Comparison of ENCODE assay signal across 33 cellular contexts in the genomic region with DNA sequence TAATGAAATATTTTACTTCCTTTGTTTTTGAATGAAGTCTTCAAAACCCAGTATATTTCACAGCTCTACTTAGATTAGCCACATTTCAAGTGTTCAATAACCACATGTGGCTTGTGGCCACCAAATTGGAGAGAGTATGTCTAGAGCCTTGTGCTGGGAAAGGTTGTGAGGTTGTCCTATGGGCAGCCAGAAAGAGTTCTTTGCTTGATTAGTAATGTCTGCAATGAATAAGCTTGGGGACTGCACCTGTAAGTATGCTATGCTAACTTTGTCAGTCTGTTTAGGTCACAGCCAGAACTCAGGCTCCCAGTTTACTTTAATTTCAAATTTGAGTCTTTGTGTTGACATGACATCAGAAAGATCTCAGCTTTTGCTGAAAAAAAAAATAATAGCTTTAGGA.
DNase-seq lines count a peak whose midpoint lies in the region; ATAC-seq, FAIRE-seq and TF ChIP-seq lines count a peak whose summit lies in the region.
"Had no signal": no experiment of that assay in that cellular context is flagged by ENCODE, and none has a peak within 500 bp of the region (broad histone marks: within the 10 kb centered on the region; RNA-seq: fewer than 3 reads in every experiment).

No MANE protein-coding gene starts in this region.

- CTCF ChIA-PET in GM12878 (lab: Yijun Ruan, JAX): no interaction called here

- no peak for TF ChIP-seq RAD21 in GM12878 (IDR thresholded peaks at IDR 0.05; ENCODE audit: insufficient read depth, low read depth, low read length)

- H4K20me1 ChIP-seq in GM12878 (ENCODE audit: control insufficient read depth, insufficient read depth): no peaks in the 10 kb centered on the region
- H4K20me1 ChIP-seq: BLaER1; BLaER1 treated with 17β-estradiol and CSF1 and Interleukin-3, amounts not matched to agents 10 nM and 100 nM had no signal

- TF ChIP-seq EP300 in GM12878 (IDR thresholded peaks at IDR 0.05; ENCODE audit: borderline replicate concordance in 1 of 2, control insufficient read depth in 1 of 2, low read depth in 2 of 2, low read length in 2 of 2): no peak

- H3K4me3 ChIP-seq in GM12865 (ENCODE audit: low read depth, low read length) (no peak overlapping the region), SJCRH30 (no peak overlapping the region), GM12878 (no peak overlapping the region)
- H3K4me3 ChIP-seq: A549; BLaER1; BLaER1 treated with 17β-estradiol and CSF1 and Interleukin-3, amounts not matched to agents 10 nM and 100 nM had no signal

- intact Hi-C loops in GM12878 (cut with micrococcal nuclease; ENCODE audit: unreplicated experiment): no loop called here

- RAD21 ChIA-PET in GM12878 (lab: Charles Lee; ENCODE audit: unreplicated experiment): interaction anchor here (0.7 kb wide), 1 partner anchor 520 kb away, joined by 3 read pairs; no protein-coding TSS in a partner anchor

- no peak overlapping the region for H2AFZ ChIP-seq in GM12878 (ENCODE audit: control insufficient read depth, low read depth, low read length)

- no peak overlapping the region for H3K9ac ChIP-seq in GM12878 (ENCODE audit: control insufficient read depth, insufficient read depth, low read length)
- H3K9ac ChIP-seq: BLaER1; BLaER1 treated with 17β-estradiol and CSF1 and Interleukin-3, amounts not matched to agents 10 nM and 100 nM had no signal

- BruUV-seq in GM12878 (replicated peaks; lab: Mats Ljungman, UMichigan): no TSS peak

- DNase-seq in GM12865 (ENCODE audit: low read depth) (peak; percentile 24), SJCRH30 (peak in 1 of 2 experiments; percentile 22), GM12878 (ENCODE audit: low read depth, low spot score) (no peak), SW 1271 (lab: John Stamatoyannopoulos, UW) (no peak), SHP77 (lab: John Stamatoyannopoulos, UW) (no peak)
- DNase-seq: 8988T; ACHN; AML-193; BE2C; C1 segment of cervical spinal cord; Caco-2; Calu3; CD4-positive, alpha-beta memory T cell; CD4-positive, alpha-beta T cell; CD4-positive, CD25-positive, alpha-beta regulatory T cell; CD8-positive, alpha-beta memory T cell; CD8-positive, alpha-beta T cell; COR-L47; DMS 273 treated with DMSO at 0.1 percent for 48 hours; DMS153; DMS53; DMS79; DMS79 treated with DMSO at 0.1 percent for 48 hours; DND-41; EL had no signal

- H3K27ac ChIP-seq in SJCRH30 (peak overlapping the region; percentile 91), GM12878 (ENCODE audit: control insufficient read depth, insufficient read depth) (no peak overlapping the region)
- H3K27ac ChIP-seq: 22Rv1; A549; BLaER1; BLaER1 treated with 17β-estradiol and CSF1 and Interleukin-3, amounts not matched to agents 10 nM and 100 nM; C4-2B had no signal

- SMC1A ChIA-PET in GM12878 (lab: Charles Lee; ENCODE audit: uncharacterized antibody, unreplicated experiment): interaction anchor here (1.1 kb wide), 1 partner anchor 21 kb away, joined by 3 read pairs; no protein-coding TSS in a partner anchor

- H3K4me1 ChIP-seq in SJCRH30 (peaks cover 33% of the 10 kb centered on the region), GM12878 (ENCODE audit: control insufficient read depth, insufficient read depth, low read length) (peaks cover 18% of the 10 kb centered on the region)
- H3K4me1 ChIP-seq: A549; BE2C; BLaER1; BLaER1 treated with 17β-estradiol and CSF1 and Interleukin-3, amounts not matched to agents 10 nM and 100 nM; Caco-2 had no signal

- TF ChIP-seq CTCF in GM12865 (IDR thresholded peaks at IDR 0.05; ENCODE audit: insufficient read depth, low read depth, low read length, missing control alignments) (no peak), GM12878 (IDR thresholded peaks at IDR 0.05 in 2 of 3, conservative IDR thresholded peaks at IDR 0.05 in 1 of 3; ENCODE audit: control insufficient read depth in 2 of 3, extremely low read depth in 1 of 3, insufficient read depth in 1 of 3, low read depth in 3 of 3, low read length in 3 of 3) (no peak)

- H3K79me2 ChIP-seq in GM12878 (ENCODE audit: control insufficient read depth, insufficient read depth, low read length): no peaks in the 10 kb centered on the region

- POLR2A ChIA-PET in GM12878 (lab: Charles Lee): no interaction called here

- FAIRE-seq in GM12878 (lab: Jason Lieb, UNC): no peak
- FAIRE-seq: A204.1, A549, D721Med had no signal

- H3K36me3 ChIP-seq in SJCRH30 (no peaks in the 10 kb centered on the region), GM12878 (ENCODE audit: control insufficient read depth in 2 of 2, insufficient read depth in 2 of 2, low read length in 1 of 2) (no peaks in the 10 kb centered on the region)
- H3K36me3 ChIP-seq: BE2C; BLaER1; BLaER1 treated with 17β-estradiol and CSF1 and Interleukin-3, amounts not matched to agents 10 nM and 100 nM had no signal

- no peaks in the 10 kb centered on the region; the same call in 1 of the 2 replicates for H3K9me3 ChIP-seq in SJCRH30 (replicated peaks)
- H3K9me3 ChIP-seq in GM12878 (replicated peaks; ENCODE audit: control insufficient read depth, insufficient read depth, low read length): peaks cover 8% of the 10 kb centered on the region; the same call in 2 of the 3 replicates
- H3K9me3 ChIP-seq: A549; BE2C; BLaER1; BLaER1 treated with 17β-estradiol and CSF1 and Interleukin-3, amounts not matched to agents 10 nM and 100 nM; Caco-2 had no signal

- ATAC-seq in GM12878 (no peak), GM19035 (IDR thresholded peaks at IDR 0.05; ENCODE audit: unreplicated experiment) (no peak)
- ATAC-seq: A549; CD8-positive, alpha-beta T cell had no signal

- in situ Hi-C loops in GM12878 (cut with MboI): no loop called here

- H3K27me3 ChIP-seq in SJCRH30: no peaks in the 10 kb centered on the region
- no peaks in the 10 kb centered on the region for H3K27me3 ChIP-seq in GM12878 (replicated peaks in 1 of 2; ENCODE audit: control insufficient read depth in 2 of 2, insufficient read depth in 2 of 2, low read length in 1 of 2)
- H3K27me3 ChIP-seq: BE2C; BLaER1; BLaER1 treated with 17β-estradiol and CSF1 and Interleukin-3, amounts not matched to agents 10 nM and 100 nM had no signal

- no peak overlapping the region for H3K4me2 ChIP-seq in GM12878 (ENCODE audit: control insufficient read depth, insufficient read depth)
- H3K4me2 ChIP-seq: A549; BLaER1; BLaER1 treated with 17β-estradiol and CSF1 and Interleukin-3, amounts not matched to agents 10 nM and 100 nM had no signal

- no peak for TF ChIP-seq POLR2A in GM12878 (IDR thresholded peaks at IDR 0.05; ENCODE audit: low read depth, low read length)

TF ChIP-seq in GM12878, 131 proteins besides CTCF, POLR2A, EP300 and RAD21:
- TF ChIP-seq RUNX3 (IDR thresholded peaks at IDR 0.05; ENCODE audit: low read length): peak; percentile 62
- TF ChIP-seq, protein P1, sequence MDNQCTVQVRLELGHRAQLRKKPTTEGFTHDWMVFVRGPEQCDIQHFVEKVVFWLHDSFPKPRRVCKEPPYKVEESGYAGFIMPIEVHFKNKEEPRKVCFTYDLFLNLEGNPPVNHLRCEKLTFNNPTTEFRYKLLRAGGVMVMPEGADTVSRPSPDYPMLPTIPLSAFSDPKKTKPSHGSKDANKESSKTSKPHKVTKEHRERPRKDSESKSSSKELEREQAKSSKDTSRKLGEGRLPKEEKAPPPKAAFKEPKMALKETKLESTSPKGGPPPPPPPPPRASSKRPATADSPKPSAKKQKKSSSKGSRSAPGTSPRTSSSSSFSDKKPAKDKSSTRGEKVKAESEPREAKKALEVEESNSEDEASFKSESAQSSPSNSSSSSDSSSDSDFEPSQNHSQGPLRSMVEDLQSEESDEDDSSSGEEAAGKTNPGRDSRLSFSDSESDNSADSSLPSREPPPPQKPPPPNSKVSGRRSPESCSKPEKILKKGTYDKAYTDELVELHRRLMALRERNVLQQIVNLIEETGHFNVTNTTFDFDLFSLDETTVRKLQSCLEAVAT (IDR thresholded peaks at IDR 0.05): peak; percentile 74
- no peak for TF ChIP-seq BACH1 (IDR thresholded peaks at IDR 0.05; ENCODE audit: borderline replicate concordance)
- peak in 1 of 2 experiments; percentile 73; a peak in 2 of 4 replicates for TF ChIP-seq SRF (IDR thresholded peaks at IDR 0.05; ENCODE audit: low read depth in 2 of 2, low read length in 2 of 2)
- no peak for TF ChIP-seq FOXM1 (IDR thresholded peaks at IDR 0.05; ENCODE audit: low read depth, low read length)
